Comparison of ENCODE assay signal across 28 cellular contexts in the genomic region with DNA sequence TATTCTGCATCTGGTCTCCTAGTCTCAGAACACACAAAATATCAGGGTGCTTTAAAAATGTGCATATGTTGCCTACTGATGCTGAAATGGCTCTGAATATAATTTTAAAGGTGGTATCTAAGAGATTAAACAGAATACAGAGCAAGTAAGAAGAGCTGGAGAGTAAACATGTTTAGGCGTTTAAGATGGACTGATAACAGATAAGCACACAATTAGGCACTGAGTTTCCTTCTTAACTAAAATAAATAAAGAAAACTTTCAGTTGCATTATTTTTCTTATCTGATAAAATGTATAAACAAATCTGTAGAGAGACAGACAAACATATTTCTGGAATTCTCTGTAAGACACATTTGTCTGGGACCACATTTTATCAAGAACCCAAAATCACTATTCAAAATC. TPM values are rescaled to one million over a fixed set of nuclear protein-coding genes. Genes with fewer than 3 reads are reported as not detected.
"Had no signal": no experiment of that assay in that cellular context is flagged by ENCODE, and none has a peak within 500 bp of the region (broad histone marks: within the 10 kb centered on the region; RNA-seq: fewer than 3 reads in every experiment).

No MANE protein-coding gene starts in this region.

- DNase-seq: dermis blood vessel endothelial cell; dorsolateral prefrontal cortex; effector CD4-positive, alpha-beta T cell; effector memory CD4-positive, alpha-beta T cell; erythroblast; esophagus squamous epithelium; foreskin fibroblast; foreskin melanocyte; gastrocnemius medialis; glutamatergic neuron; head of caudate nucleus; heart right ventricle; hippocampal formation; left cardiac atrium; left lung; left ventricle myocardium superior; lower lobe of right lung; mesenchymal stem cell; midbrain; naive thymus-derived CD4-positive, alpha-beta T cell had no signal

- ATAC-seq: esophagus mucosa; gastrocnemius medialis; heart right ventricle; left cardiac atrium; left lung; left ventricle myocardium superior; lower lobe of right lung; naive thymus-derived CD4-positive, alpha-beta T cell had no signal

- H3K9me3 ChIP-seq: esophagus squamous epithelium, gastrocnemius medialis, heart right ventricle, left lung, lower lobe of right lung had no signal

- H3K36me3 ChIP-seq: esophagus squamous epithelium, gastrocnemius medialis, heart right ventricle, left lung, lower lobe of right lung had no signal

- FAIRE-seq: colon, keratinocyte had no signal

- H3K4me1 ChIP-seq: esophagus squamous epithelium, gastrocnemius medialis, heart right ventricle, left lung, lower lobe of right lung had no signal

- H3K27me3 ChIP-seq: dorsolateral prefrontal cortex, esophagus squamous epithelium, gastrocnemius medialis, heart right ventricle, left lung had no signal

- H3K4me3 ChIP-seq: coronary artery, dorsolateral prefrontal cortex, esophagus squamous epithelium, gastrocnemius medialis, heart right ventricle, left lung, lower lobe of right lung had no signal

- H3K27ac ChIP-seq: coronary artery, dorsolateral prefrontal cortex, epithelial cell of prostate, esophagus squamous epithelium, gastrocnemius medialis, heart right ventricle, left lung, lower lobe of right lung had no signal

RNA-seq across cellular contexts. Expression of gene DGKB, which starts 35.6 kb away (rescaled TPM):
- total RNA-seq: dermis blood vessel endothelial cell; kidney epithelial cell; lung microvascular endothelial cell; mononuclear cell; naive thymus-derived CD4-positive, alpha-beta T cell had no signal
- polyA plus RNA-seq: naive thymus-derived CD4-positive, alpha-beta T cell had no signal
